Comparison of ENCODE assay signal across 8 cellular contexts in the genomic region with DNA sequence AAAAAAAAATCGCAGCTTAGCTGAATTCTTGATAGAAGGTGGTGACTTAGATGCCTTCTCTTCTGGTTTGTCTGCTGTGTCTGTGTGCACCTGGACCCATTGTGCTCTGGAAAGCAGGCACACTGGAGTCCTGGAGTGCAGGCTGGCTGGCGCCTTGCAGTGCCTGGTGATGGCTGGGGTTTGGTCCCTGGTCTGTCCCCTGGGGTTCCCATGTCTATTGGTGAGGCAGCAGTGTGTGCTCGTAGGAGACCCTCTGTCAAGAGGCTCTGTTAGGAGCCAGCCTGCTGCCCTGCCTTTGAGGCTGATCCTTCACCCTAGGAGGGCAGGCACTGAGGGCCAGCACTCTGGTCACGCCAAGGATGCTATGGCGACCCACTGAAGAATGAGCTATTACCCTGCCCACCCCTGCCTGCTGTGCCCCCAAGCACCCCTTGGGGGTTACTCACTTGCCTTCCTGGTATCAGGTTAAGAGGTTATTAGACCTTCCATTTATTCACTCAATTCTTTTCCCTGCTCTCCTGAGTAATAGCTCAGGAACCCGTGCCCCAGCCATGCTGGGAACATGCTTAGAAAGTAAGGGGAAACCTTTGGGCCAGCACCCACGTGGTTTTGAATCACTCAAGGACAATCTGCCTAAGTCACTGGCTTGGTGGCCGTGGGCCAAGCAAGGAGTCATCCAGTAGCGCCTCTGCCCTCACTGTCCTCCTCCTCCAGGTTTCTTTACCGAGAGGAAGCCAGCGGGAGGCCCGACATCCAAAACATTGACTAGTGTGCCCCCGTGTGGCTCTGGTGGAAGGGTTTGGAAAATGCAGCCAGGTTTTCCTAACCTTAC.
DNase-seq lines count a peak whose midpoint lies in the region; ATAC-seq, FAIRE-seq and TF ChIP-seq lines count a peak whose summit lies in the region.
"Had no signal": no experiment of that assay in that cellular context is flagged by ENCODE, and none has a peak within 500 bp of the region (broad histone marks: within the 10 kb centered on the region; RNA-seq: fewer than 3 reads in every experiment).

No MANE protein-coding gene starts in this region.

- no peak overlapping the region for H2AFZ ChIP-seq in fibroblast of lung (ENCODE audit: low read length)

- H3K4me1 Mint-ChIP-seq in naive thymus-derived CD8-positive, alpha-beta T cell, result peaks cover 3 to 6% (median 4%) of the 10 kb centered on the region in 4 donors

- POLR2A ChIA-PET in naive thymus-derived CD8-positive, alpha-beta T cell (lab: Charles Lee), result interaction anchor here (0.7 kb wide), 1 partner anchor 286 kb away, joined by 3 read pairs; no protein-coding TSS in a partner anchor

- no peaks in the 10 kb centered on the region for H3K9me3 ChIP-seq in fibroblast of lung (ENCODE audit: control insufficient read depth, insufficient read depth, low read depth, low read length)
- no peaks in the 10 kb centered on the region for H3K9me3 ChIP-seq in suprapubic skin

- peak overlapping the region; percentile 70 for H3K27ac ChIP-seq in fibroblast of lung (ENCODE audit: insufficient read depth, low read length)
- H3K27ac ChIP-seq in suprapubic skin, result peak overlapping the region; percentile 63

- TF ChIP-seq EP300 in suprapubic skin (IDR thresholded peaks at IDR 0.05), result no peak

- DNase-seq in HTR-8/SVneo (ENCODE audit: insufficient read length, low spot score), result peak; percentile 94
- peak; percentile 46 for DNase-seq in NCI-H82 treated with DMSO at 0.1 percent for 48 hours (lab: John Stamatoyannopoulos, UW; ENCODE audit: unreplicated experiment)
- peak; percentile 64 for DNase-seq in activated CD8-positive, alpha-beta memory T cell treated with anti-CD3 and anti-CD28 coated beads, Interleukin-2, amount 50 U/mL, for 48 hours
- peak; percentile 97 to 99 for DNase-seq in fibroblast of lung (ENCODE audit: low read depth in 2 of 2)
- DNase-seq in naive thymus-derived CD8-positive, alpha-beta T cell, result peak; percentile 14 to 67 (median 38)
- peak; percentile 96 to 98 for DNase-seq in suprapubic skin (ENCODE audit: low spot score in 2 of 2)

- peak; percentile 63 for FAIRE-seq in HTR-8/SVneo (lab: Jason Lieb, UNC)
- FAIRE-seq: frontal cortex had no signal

- 46% methylated on average over 10 of the region's 13 CpGs for WGBS in suprapubic skin

- peak overlapping the region in 1 of 10 donors; percentile 60 for H3K27ac Mint-ChIP-seq in naive thymus-derived CD8-positive, alpha-beta T cell

- no peaks in the 10 kb centered on the region for H3K36me3 ChIP-seq in fibroblast of lung (ENCODE audit: control insufficient read depth, insufficient read depth, low read length)
- H3K36me3 ChIP-seq in suprapubic skin, result no peaks in the 10 kb centered on the region

- no peaks in the 10 kb centered on the region for H4K20me1 ChIP-seq in fibroblast of lung (ENCODE audit: control insufficient read depth, extremely low read depth, insufficient read depth, low read length)

- no peak overlapping the region for H3K4me3 Mint-ChIP-seq in naive thymus-derived CD8-positive, alpha-beta T cell

- peak; percentile 75 for TF ChIP-seq CTCF in GM12875 (IDR thresholded peaks at IDR 0.05; ENCODE audit: borderline replicate concordance, insufficient read depth, low read depth, low read length)
- peak; percentile 69 to 79 for TF ChIP-seq CTCF in fibroblast of lung (conservative IDR thresholded peaks at IDR 0.05 in 1 of 2, IDR thresholded peaks at IDR 0.05 in 1 of 2; ENCODE audit: low read depth in 1 of 2, low read length in 2 of 2)
- TF ChIP-seq CTCF in suprapubic skin (IDR thresholded peaks at IDR 0.05), result peak; percentile 70 to 86

- H3K79me2 ChIP-seq in fibroblast of lung (ENCODE audit: control insufficient read depth, insufficient read depth, low read length), result no peaks in the 10 kb centered on the region

- TF ChIP-seq POLR2A in suprapubic skin (IDR thresholded peaks at IDR 0.05), result no peak

- ATAC-seq in naive thymus-derived CD8-positive, alpha-beta T cell, result peak; percentile 49 to 65

- no peaks in the 10 kb centered on the region for H3K36me3 Mint-ChIP-seq in naive thymus-derived CD8-positive, alpha-beta T cell

- no peaks in the 10 kb centered on the region for H3K27me3 ChIP-seq in fibroblast of lung (ENCODE audit: control insufficient read depth, insufficient read depth, low read length)
- H3K27me3 ChIP-seq in suprapubic skin, result no peaks in the 10 kb centered on the region

- no peak overlapping the region for H3K4me2 ChIP-seq in fibroblast of lung (ENCODE audit: extremely low read depth, insufficient read depth, low read length)

- H3K4me3 ChIP-seq in GM12875 (ENCODE audit: low read depth, low read length), result no peak overlapping the region
- no peak overlapping the region for H3K4me3 ChIP-seq in fibroblast of lung (replicated peaks in 1 of 4; ENCODE audit: control extremely low read depth in 1 of 4, insufficient read depth in 1 of 4, low read depth in 3 of 4, low read length in 4 of 4)
- H3K4me3 ChIP-seq in suprapubic skin, result no peak overlapping the region

- peak overlapping the region; percentile 4 for H3K9ac ChIP-seq in fibroblast of lung (ENCODE audit: insufficient read depth, low read length)

- no peaks in the 10 kb centered on the region for H3K27me3 Mint-ChIP-seq in naive thymus-derived CD8-positive, alpha-beta T cell

- peaks cover 19% of the 10 kb centered on the region for H3K4me1 ChIP-seq in fibroblast of lung (ENCODE audit: control insufficient read depth, extremely low read depth, insufficient read depth, low read length)
- peaks cover 32% of the 10 kb centered on the region for H3K4me1 ChIP-seq in suprapubic skin

- H3K9me3 Mint-ChIP-seq in naive thymus-derived CD8-positive, alpha-beta T cell, result no peaks in the 10 kb centered on the region

Comparison
In these comparisons a context has a peak if more than half of its experiments do, and no peak if none do; other contexts are left out.
1. DNase-seq: peak in every context shown above with its lines; median percentile 98 in fibroblast of lung; 97 in suprapubic skin; 94 in HTR-8/SVneo; 64 in activated CD8-positive, alpha-beta memory T cell treated with anti-CD3 and anti-CD28 coated beads, Interleukin-2, amount 50 U/mL, for 48 hours; 46 in NCI-H82 treated with DMSO at 0.1 percent for 48 hours; 38 in naive thymus-derived CD8-positive, alpha-beta T cell.